In genomic region chr3:73052857-73053256, GRCh38 we compare ENCODE assay signal across 21 cellular contexts. TPM values are rescaled to one million over a fixed set of nuclear protein-coding genes. Genes with fewer than 3 reads are reported as not detected.
DNase-seq lines count a peak whose midpoint lies in the region; FAIRE-seq and TF ChIP-seq lines count a peak whose summit lies in the region.
"Had no signal": no experiment of that assay in that cellular context is flagged by ENCODE, and none has a peak within 500 bp of the region (broad histone marks: within the 10 kb centered on the region; RNA-seq: fewer than 3 reads in every experiment).

No MANE protein-coding gene starts in this region.

- no peak overlapping the region for H3K4me3 Mint-ChIP-seq in activated T-helper 2 cell treated with anti-CD3 and anti-CD28 coated beads, Interferon-gamma antibody, Interleukin-2, Interleukin-4, amounts not matched to agents 10 μg/mL and 5 μg/mL and 100 μg/mL, durations not matched to agents 14 hours and 24 hours and 36 hours (ENCODE audit: low read depth)
- H3K4me3 Mint-ChIP-seq: natural killer cell had no signal

- H2BK5ac ChIP-seq in mesenchymal stem cell (ENCODE audit: low read depth, low read length, poor library complexity, severe bottlenecking): no peak overlapping the region

- H3K27me3 ChIP-seq in mesenchymal stem cell (ENCODE audit: control insufficient read depth in 1 of 2, insufficient read depth in 1 of 2, low read length in 2 of 2): no peaks in the 10 kb centered on the region
- H3K27me3 ChIP-seq: esophagus squamous epithelium, thyroid gland had no signal

- H3K36me3 Mint-ChIP-seq in activated T-helper 2 cell treated with anti-CD3 and anti-CD28 coated beads, Interferon-gamma antibody, Interleukin-2, Interleukin-4, amounts not matched to agents 10 μg/mL and 5 μg/mL and 100 μg/mL, durations not matched to agents 14 hours and 24 hours and 36 hours (ENCODE audit: low read depth): peaks cover 19% of the 10 kb centered on the region
- H3K36me3 Mint-ChIP-seq: natural killer cell had no signal

- H3K36me3 ChIP-seq in HEK293 (ENCODE audit: control insufficient read depth in 2 of 2, insufficient read depth in 1 of 2, low read length in 2 of 2) (peaks cover 0 to 23% of the 10 kb centered on the region in 2 experiments; a peak in 2 of 3 replicates), mesenchymal stem cell (ENCODE audit: control insufficient read depth in 1 of 2, insufficient read depth in 2 of 2, low read depth in 1 of 2, low read length in 2 of 2) (peaks cover 12 to 15% of the 10 kb centered on the region in 2 experiments)

- no peaks in the 10 kb centered on the region for H3K27me3 Mint-ChIP-seq in activated T-helper 2 cell treated with anti-CD3 and anti-CD28 coated beads, Interferon-gamma antibody, Interleukin-2, Interleukin-4, amounts not matched to agents 10 μg/mL and 5 μg/mL and 100 μg/mL, durations not matched to agents 14 hours and 24 hours and 36 hours (ENCODE audit: low read depth)

- no peak overlapping the region for H2AFZ ChIP-seq in mesenchymal stem cell (ENCODE audit: low read depth, low read length)

- H3K27ac ChIP-seq in HEK293 (ENCODE audit: extremely low read depth, low read depth, low read length): no peak overlapping the region
- no peak overlapping the region for H3K27ac ChIP-seq in mesenchymal stem cell (ENCODE audit: low read length, poor library complexity, severe bottlenecking)
- H3K27ac ChIP-seq: esophagus squamous epithelium, thyroid gland had no signal

- intact Hi-C loops in activated T-helper 2 cell treated with anti-CD3 and anti-CD28 coated beads, Interferon-gamma antibody, Interleukin-2, Interleukin-4, amounts not matched to agents 10 μg/mL and 5 μg/mL and 100 μg/mL, durations not matched to agents 14 hours and 24 hours and 36 hours (cut with micrococcal nuclease): no loop called here

- no peaks in the 10 kb centered on the region for H3K9me3 Mint-ChIP-seq in activated T-helper 2 cell treated with anti-CD3 and anti-CD28 coated beads, Interferon-gamma antibody, Interleukin-2, Interleukin-4, amounts not matched to agents 10 μg/mL and 5 μg/mL and 100 μg/mL, durations not matched to agents 14 hours and 24 hours and 36 hours
- H3K9me3 Mint-ChIP-seq: natural killer cell had no signal

- no peak overlapping the region for H3K18ac ChIP-seq in mesenchymal stem cell (ENCODE audit: low read depth in 1 of 2, low read length in 2 of 2)

- no peaks in the 10 kb centered on the region for H3K4me1 ChIP-seq in HEK293 (ENCODE audit: control insufficient read depth, insufficient read depth, low read length)
- H3K4me1 ChIP-seq in mesenchymal stem cell (ENCODE audit: control insufficient read depth, insufficient read depth, low read depth, low read length): no peaks in the 10 kb centered on the region

- 33% methylated on average over 2 of the region's 2 CpGs for WGBS in mesenchymal stem cell

- no peak overlapping the region for H2AK5ac ChIP-seq in mesenchymal stem cell (ENCODE audit: low read length, severe bottlenecking)

- H3K27ac Mint-ChIP-seq in activated T-helper 2 cell treated with anti-CD3 and anti-CD28 coated beads, Interferon-gamma antibody, Interleukin-2, Interleukin-4, amounts not matched to agents 10 μg/mL and 5 μg/mL and 100 μg/mL, durations not matched to agents 14 hours and 24 hours and 36 hours: no peak overlapping the region

- POLR2A ChIA-PET in HEK293 (lab: Yijun Ruan, JAX): no interaction called here

- CTCF ChIA-PET in HEK293 (lab: Yijun Ruan, JAX): interaction anchor here (1.8 kb wide), 1 partner anchor 114 kb away, joined by 6 read pairs; no protein-coding TSS in a partner anchor

- H3K4me1 Mint-ChIP-seq in activated T-helper 2 cell treated with anti-CD3 and anti-CD28 coated beads, Interferon-gamma antibody, Interleukin-2, Interleukin-4, amounts not matched to agents 10 μg/mL and 5 μg/mL and 100 μg/mL, durations not matched to agents 14 hours and 24 hours and 36 hours (ENCODE audit: low read depth): peaks cover 14% of the 10 kb centered on the region

- no peak overlapping the region for H4K91ac ChIP-seq in mesenchymal stem cell (ENCODE audit: low read length)

- H2BK120ac ChIP-seq in mesenchymal stem cell (ENCODE audit: low read depth, low read length): no peak overlapping the region

- H3K4me2 ChIP-seq in mesenchymal stem cell (ENCODE audit: low read length, poor library complexity, severe bottlenecking): no peak overlapping the region

- peak overlapping the region; percentile 58 for H3K9ac ChIP-seq in mesenchymal stem cell (ENCODE audit: low read length)

- no peak overlapping the region for H2BK12ac ChIP-seq in mesenchymal stem cell (ENCODE audit: low read length in 2 of 2)

- H3K4me3 ChIP-seq in HEK293 (ENCODE audit: low read depth, low read length) (no peak overlapping the region), mesenchymal stem cell (ENCODE audit: insufficient read depth in 1 of 2, low read depth in 1 of 2, low read length in 2 of 2) (no peak overlapping the region)
- H3K4me3 ChIP-seq: esophagus squamous epithelium, HAP-1, thyroid gland had no signal

- no peak overlapping the region for H3K4ac ChIP-seq in mesenchymal stem cell (ENCODE audit: low read depth in 1 of 2, low read length in 2 of 2)

- no peak overlapping the region for H2BK15ac ChIP-seq in mesenchymal stem cell (ENCODE audit: low read depth, poor library complexity, severe bottlenecking)

- no peak overlapping the region for H4K8ac ChIP-seq in mesenchymal stem cell (ENCODE audit: low read length)

- TF ChIP-seq CTCF in HEK293 (tag by site-specific recombination; IDR thresholded peaks at IDR 0.05): no peak

- DNase-seq in AG08395 (ENCODE audit: low spot score) (peak; percentile 18), mesenchymal stem cell (no peak), pons (ENCODE audit: low spot score) (no peak)
- no peak for DNase-seq in activated T-helper 2 cell treated with anti-CD3 and anti-CD28 coated beads, Interferon-gamma antibody, Interleukin-2, Interleukin-4, amounts not matched to agents 10 μg/mL and 5 μg/mL and 100 μg/mL, durations not matched to agents 14 hours and 24 hours and 36 hours (ENCODE audit: low spot score)
- no peak for DNase-seq in activated CD4-positive, alpha-beta T cell treated with anti-CD3 and anti-CD28 coated beads for 1 hour
- no peak for DNase-seq in stimulated activated CD4-positive, alpha-beta T cell treated with anti-CD3 and anti-CD28 coated beads, Interleukin-4, amount 100 ng/mL, for 1 hour
- DNase-seq: activated naive CD4-positive, alpha-beta T cell; amygdala; DMS79 treated with DMSO at 0.1 percent for 48 hours; effector CD4-positive, alpha-beta T cell; esophagus squamous epithelium; natural killer cell; NCI-H2107; NCI-H526; posterior cingulate gyrus; stimulated activated naive CD8-positive, alpha-beta T cell treated with anti-CD3 and anti-CD28 coated beads, Interleukin-15, Interleukin-2, amounts not matched to agents 100 U/mL and 50 U/mL, for 24 hours; thyroid gland had no signal

- H3K79me1 ChIP-seq in mesenchymal stem cell (replicated peaks; ENCODE audit: low read length, poor library complexity, severe bottlenecking): no peaks in the 10 kb centered on the region

- H3K9me3 ChIP-seq in HEK293 (ENCODE audit: control insufficient read depth, insufficient read depth, low read depth, low read length) (no peaks in the 10 kb centered on the region), mesenchymal stem cell (ENCODE audit: control insufficient read depth, low read length) (no peaks in the 10 kb centered on the region)
- H3K9me3 ChIP-seq: esophagus squamous epithelium, HAP-1, thyroid gland had no signal

- peak; percentile 61 for FAIRE-seq in colon (lab: Jason Lieb, UNC)
- FAIRE-seq: HTR-8/SVneo had no signal

- no peak overlapping the region for H3K23ac ChIP-seq in mesenchymal stem cell (ENCODE audit: low read length in 2 of 2)

- H3K14ac ChIP-seq in mesenchymal stem cell (ENCODE audit: low read length in 2 of 2): no peak overlapping the region

TF ChIP-seq in HEK293, 187 proteins besides CTCF, POLR2A, EP300 and RAD21:
- no peak for TF ChIP-seq TRIM28 (IDR thresholded peaks at IDR 0.05; ENCODE audit: borderline replicate concordance, low read length)
- TF ChIP-seq PRDM6 (tag by site-specific recombination; IDR thresholded peaks at IDR 0.05): peak; percentile 80

RNA-seq across cellular contexts. Expression of gene EBLN2, which starts 8.6 kb away (rescaled TPM):
- 1.6 TPM for polyA plus RNA-seq in mesenchymal stem cell (2013, experiment 1 of 2)
- polyA plus RNA-seq in mesenchymal stem cell (2013, experiment 2 of 2): 1.4 TPM
- total RNA-seq in activated T-helper 2 cell treated with anti-CD3 and anti-CD28 coated beads, Interferon-gamma antibody, Interleukin-2, Interleukin-4, amounts not matched to agents 10 μg/mL and 5 μg/mL and 100 μg/mL, durations not matched to agents 14 hours and 24 hours and 36 hours: 8.6 and 8.8 TPM in 2 replicates

RNA-seq across cellular contexts. Expression of gene PPP4R2, which starts 56.2 kb away (rescaled TPM):
- polyA plus RNA-seq in mesenchymal stem cell (2013, experiment 1 of 2): 25.2 TPM
- polyA plus RNA-seq in mesenchymal stem cell (2013, experiment 2 of 2): 26.0 TPM
- 105 and 111 TPM in 2 replicates for total RNA-seq in activated T-helper 2 cell treated with anti-CD3 and anti-CD28 coated beads, Interferon-gamma antibody, Interleukin-2, Interleukin-4, amounts not matched to agents 10 μg/mL and 5 μg/mL and 100 μg/mL, durations not matched to agents 14 hours and 24 hours and 36 hours
